16 cellular contexts compared by ENCODE assay signal in the genomic region with DNA sequence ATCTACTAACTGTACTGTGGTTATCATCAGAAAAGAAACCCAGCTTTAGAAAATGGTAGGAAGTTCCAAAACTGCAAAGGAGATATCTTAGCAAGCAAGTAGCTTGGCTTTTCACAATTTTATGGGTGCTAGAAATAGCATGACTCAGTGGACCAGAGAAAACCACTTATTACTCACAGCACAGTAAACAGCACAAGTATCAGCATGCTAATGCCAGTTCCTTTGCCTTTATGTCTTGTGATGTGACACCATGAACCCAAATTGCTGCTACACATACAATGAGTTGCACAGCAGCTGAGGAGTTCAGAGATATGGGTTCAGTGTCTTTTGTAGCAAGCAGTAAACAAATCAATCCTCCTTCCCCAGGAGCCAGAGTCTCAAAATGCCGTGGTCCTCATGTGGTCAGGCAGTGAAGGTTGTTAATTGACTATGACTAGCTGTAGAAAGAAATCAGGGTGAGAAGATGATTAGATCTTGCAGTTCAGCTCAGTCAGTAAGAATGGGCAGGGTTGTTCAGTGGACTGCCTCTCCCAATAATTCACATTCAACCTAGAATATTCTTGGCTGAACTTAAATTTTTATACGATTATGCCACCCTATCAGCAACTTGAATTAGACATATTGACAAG.
DNase-seq lines count a peak whose midpoint lies in the region.
"Had no signal": no experiment of that assay in that cellular context is flagged by ENCODE, and none has a peak within 500 bp of the region (broad histone marks: within the 10 kb centered on the region; RNA-seq: fewer than 3 reads in every experiment).

No MANE protein-coding gene starts in this region.

- no peaks in the 10 kb centered on the region for H3K9me3 ChIP-seq in Karpas-422 (ENCODE audit: low read length)
- H3K9me3 ChIP-seq: ovary had no signal

- no peak overlapping the region for H3K27ac ChIP-seq in Karpas-422 (ENCODE audit: low read length)
- H3K27ac ChIP-seq: ovary, PC-9 had no signal

- in situ Hi-C loops in ACHN (cut with HindIII; ENCODE audit: low pct_ligation_motif_present, low pct_unique_long_range_greater_than_20kb, low sequenced_read_pairs) = no loop called here

- no peaks in the 10 kb centered on the region for H3K36me3 ChIP-seq in Karpas-422 (ENCODE audit: insufficient read depth, low read length)
- H3K36me3 ChIP-seq: ovary had no signal

- H2AFZ ChIP-seq in Karpas-422 (ENCODE audit: low read length) = no peak overlapping the region
- H2AFZ ChIP-seq: PC-9 had no signal

- no peak overlapping the region for H3K4me3 ChIP-seq in Karpas-422 (ENCODE audit: low read length)
- H3K4me3 ChIP-seq: ovary, PC-9 had no signal

- H3K4me2 ChIP-seq in Karpas-422 (ENCODE audit: low read depth, low read length, poor library complexity, severe bottlenecking) = no peak overlapping the region
- H3K4me2 ChIP-seq: PC-9 had no signal

- DNase-seq in ACHN = peak; percentile 7
- peak; percentile 19 for DNase-seq in HCEC 1CT
- DNase-seq in amniotic epithelial cell (ENCODE audit: low read depth) = peak; percentile 1
- peak; percentile 49 for DNase-seq in glomerular visceral epithelial cell (ENCODE audit: extremely low spot score)
- DNase-seq in NOMO-1 treated with DMSO at 0.1 percent for 48 hours (lab: John Stamatoyannopoulos, UW; ENCODE audit: unreplicated experiment) = no peak
- DNase-seq in medulla oblongata (ENCODE audit: extremely low spot score) = no peak
- no peak for DNase-seq in Karpas-422
- DNase-seq: activated CD4-positive, CD25-positive, alpha-beta regulatory T cell treated with anti-CD3 and anti-CD28 coated beads, Interleukin-2, amount 50 U/mL, for 72 hours; AML-193; aorta; H7; NCI-H1105 treated with DMSO at 0.1 percent for 48 hours; NCI-H526; ovary; stimulated activated CD4-positive, alpha-beta T cell treated with anti-CD3 and anti-CD28 coated beads, Interleukin-2, amount 100 ng/mL, for 24 hours had no signal

- no peak overlapping the region for H3K9ac ChIP-seq in Karpas-422 (ENCODE audit: low read length)

- no peaks in the 10 kb centered on the region for H3K27me3 ChIP-seq in Karpas-422 (ENCODE audit: low read length)
- H3K27me3 ChIP-seq: ovary had no signal

- no peaks in the 10 kb centered on the region for H4K20me1 ChIP-seq in Karpas-422 (ENCODE audit: insufficient read depth, low read depth, low read length)

- no peaks in the 10 kb centered on the region for H3K79me2 ChIP-seq in Karpas-422 (ENCODE audit: low read length)

- H3K4me1 ChIP-seq in Karpas-422 (ENCODE audit: low read length) = no peaks in the 10 kb centered on the region

- no peaks in the 10 kb centered on the region for H3K9me2 ChIP-seq in Karpas-422 (replicated peaks; ENCODE audit: insufficient read depth, low read length)

Comparison
In these comparisons a context has a peak if more than half of its experiments do, and no peak if none do; other contexts are left out.
1. DNase-seq: peak in ACHN (single experiment), HCEC 1CT (single experiment), amniotic epithelial cell (single experiment) and glomerular visceral epithelial cell (single experiment); none in NOMO-1 treated with DMSO at 0.1 percent for 48 hours (single experiment), medulla oblongata (single experiment) and Karpas-422 (single experiment).